In the genomic region with DNA sequence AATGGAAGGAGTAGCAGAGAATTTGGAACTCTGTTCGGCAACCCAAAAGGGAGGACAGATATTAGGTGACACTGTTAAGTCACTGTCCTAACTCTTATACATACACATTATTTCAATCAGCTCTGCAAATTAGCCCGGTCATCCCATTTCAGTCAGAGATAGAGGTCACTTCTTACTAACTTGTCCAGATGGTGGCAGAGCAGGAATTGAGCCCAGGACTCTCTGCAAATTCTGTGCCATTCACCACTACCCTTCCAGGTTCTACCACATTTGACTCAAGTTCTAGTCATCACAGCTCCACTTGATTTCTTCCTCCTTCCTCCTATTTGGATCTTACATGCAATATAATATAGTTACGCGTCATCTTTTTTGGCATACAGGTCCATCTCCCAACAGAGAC, we compare ENCODE assay signal across 15 cellular contexts. TPM values are rescaled to one million over a fixed set of nuclear protein-coding genes. Genes with fewer than 3 reads are reported as not detected.
DNase-seq lines count a peak whose midpoint lies in the region; TF ChIP-seq lines count a peak whose summit lies in the region.
"Had no signal": no experiment of that assay in that cellular context is flagged by ENCODE, and none has a peak within 500 bp of the region (broad histone marks: within the 10 kb centered on the region; RNA-seq: fewer than 3 reads in every experiment).

No MANE protein-coding gene starts in this region.

- H3K9me3 Mint-ChIP-seq in nephron progenitor cell, result no peaks in the 10 kb centered on the region
- H3K9me3 Mint-ChIP-seq: CD8-positive, alpha-beta T cell had no signal

- no peak overlapping the region for H3K4me3 Mint-ChIP-seq in nephron progenitor cell
- H3K4me3 Mint-ChIP-seq: CD8-positive, alpha-beta T cell; HFFc6 had no signal

- H3K9me3 ChIP-seq in liver (ENCODE audit: control insufficient read depth in 4 of 4, low read length in 3 of 4), result no peaks in the 10 kb centered on the region
- H3K9me3 ChIP-seq in ascending aorta, result no peaks in the 10 kb centered on the region
- H3K9me3 ChIP-seq: Caco-2, HAP-1 had no signal

- no peak overlapping the region for H3K9ac ChIP-seq in liver (ENCODE audit: low read depth in 1 of 2, low read length in 2 of 2)

- no peak overlapping the region for H3K27ac Mint-ChIP-seq in nephron progenitor cell
- H3K27ac Mint-ChIP-seq: CD8-positive, alpha-beta T cell; HFFc6 had no signal

- TF ChIP-seq CTCF in epithelial cell of proximal tubule (conservative IDR thresholded peaks at IDR 0.05; ENCODE audit: low read depth, low read length) (peak; percentile 15), liver (IDR thresholded peaks at IDR 0.05; ENCODE audit: low read depth, low read length, missing input control) (peak; percentile 12), ascending aorta (IDR thresholded peaks at IDR 0.05) (no peak), nephron progenitor cell (IDR thresholded peaks at IDR 0.05) (no peak)

- H3K27me3 ChIP-seq in liver (ENCODE audit: control insufficient read depth in 4 of 4, insufficient read depth in 4 of 4, low read length in 3 of 4) (no peaks in the 10 kb centered on the region), ascending aorta (no peaks in the 10 kb centered on the region)

- H3K4me3 ChIP-seq in epithelial cell of proximal tubule (ENCODE audit: low read depth, low read length), result no peak overlapping the region
- H3K4me3 ChIP-seq in liver (ENCODE audit: low read depth in 1 of 3, low read length in 3 of 3), result no peak overlapping the region
- H3K4me3 ChIP-seq in ascending aorta, result no peak overlapping the region
- H3K4me3 ChIP-seq: HAP-1 had no signal

- H3K36me3 ChIP-seq in liver (ENCODE audit: control insufficient read depth in 4 of 4, insufficient read depth in 3 of 4, low read depth in 1 of 4, low read length in 3 of 4) (no peaks in the 10 kb centered on the region), ascending aorta (no peaks in the 10 kb centered on the region)
- H3K36me3 ChIP-seq: HAP-1 had no signal

- DNase-seq in HT1080 (ENCODE audit: low read depth), result peak; percentile 13
- peak; percentile 8 for DNase-seq in M059J (ENCODE audit: low read depth)
- DNase-seq in epithelial cell of proximal tubule (ENCODE audit: low read depth), result no peak
- DNase-seq in ascending aorta (ENCODE audit: low spot score in 2 of 2), result no peak
- DNase-seq in stimulated activated CD4-positive, alpha-beta T cell treated with anti-CD3 and anti-CD28 coated beads, Interleukin-15, amount 100 ng/mL, for 24 hours, result no peak
- no peak for DNase-seq in nephron progenitor cell
- DNase-seq: C1 segment of cervical spinal cord; Caco-2; CD8-positive, alpha-beta T cell; DMS153; DND-41; GOT3; HFFc6 had no signal

- intact Hi-C loops in ascending aorta (cut with DNase I), result no loop called here

- H3K4me1 ChIP-seq in liver (ENCODE audit: control insufficient read depth in 4 of 4, insufficient read depth in 4 of 4, low read length in 3 of 4), result no peaks in the 10 kb centered on the region
- no peaks in the 10 kb centered on the region for H3K4me1 ChIP-seq in ascending aorta
- H3K4me1 ChIP-seq: Caco-2, HAP-1 had no signal

- peaks cover 12% of the 10 kb centered on the region for H3K27me3 Mint-ChIP-seq in nephron progenitor cell (ENCODE audit: low read depth, poor library complexity)

- H3K27ac ChIP-seq in liver (ENCODE audit: low read depth in 1 of 2, low read length in 2 of 2) (no peak overlapping the region), ascending aorta (no peak overlapping the region)

- H3K4me1 Mint-ChIP-seq in nephron progenitor cell, result no peaks in the 10 kb centered on the region

- no peaks in the 10 kb centered on the region for H3K36me3 Mint-ChIP-seq in nephron progenitor cell (ENCODE audit: low read depth)
- H3K36me3 Mint-ChIP-seq: CD8-positive, alpha-beta T cell had no signal

- TF ChIP-seq RAD21 in liver (IDR thresholded peaks at IDR 0.05), result peak; percentile 59 to 61

- WGBS in liver, result 71% methylated on average over 4 of the region's 4 CpGs

TF ChIP-seq in liver, 16 proteins besides CTCF, POLR2A, EP300 and RAD21:
- TF ChIP-seq, protein P1, sequence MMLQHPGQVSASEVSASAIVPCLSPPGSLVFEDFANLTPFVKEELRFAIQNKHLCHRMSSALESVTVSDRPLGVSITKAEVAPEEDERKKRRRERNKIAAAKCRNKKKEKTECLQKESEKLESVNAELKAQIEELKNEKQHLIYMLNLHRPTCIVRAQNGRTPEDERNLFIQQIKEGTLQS (IDR thresholded peaks at IDR 0.05), result no peak
- TF ChIP-seq FOXA2 (IDR thresholded peaks at IDR 0.05) (no peak), GABPA (IDR thresholded peaks at IDR 0.05 in 1 of 2, conservative IDR thresholded peaks at IDR 0.05 in 1 of 2) (no peak), HNF4A (conservative IDR thresholded peaks at IDR 0.05) (no peak), HNF4G (IDR thresholded peaks at IDR 0.05) (no peak), NR2F2 (IDR thresholded peaks at IDR 0.05) (no peak), JUND (IDR thresholded peaks at IDR 0.05) (no peak), YY1 (IDR thresholded peaks at IDR 0.05) (no peak), RXRA (IDR thresholded peaks at IDR 0.05) (no peak), EGR1 (IDR thresholded peaks at IDR 0.05; ENCODE audit: low read depth in 2 of 2) (no peak), FOXA1 (IDR thresholded peaks at IDR 0.05) (no peak), SP1 (IDR thresholded peaks at IDR 0.05) (no peak), TAF1 (conservative IDR thresholded peaks at IDR 0.05) (no peak)
- TF ChIP-seq, protein P2, sequence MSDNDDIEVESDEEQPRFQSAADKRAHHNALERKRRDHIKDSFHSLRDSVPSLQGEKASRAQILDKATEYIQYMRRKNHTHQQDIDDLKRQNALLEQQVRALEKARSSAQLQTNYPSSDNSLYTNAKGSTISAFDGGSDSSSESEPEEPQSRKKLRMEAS (IDR thresholded peaks at IDR 0.05), result no peak
- TF ChIP-seq, protein P3, sequence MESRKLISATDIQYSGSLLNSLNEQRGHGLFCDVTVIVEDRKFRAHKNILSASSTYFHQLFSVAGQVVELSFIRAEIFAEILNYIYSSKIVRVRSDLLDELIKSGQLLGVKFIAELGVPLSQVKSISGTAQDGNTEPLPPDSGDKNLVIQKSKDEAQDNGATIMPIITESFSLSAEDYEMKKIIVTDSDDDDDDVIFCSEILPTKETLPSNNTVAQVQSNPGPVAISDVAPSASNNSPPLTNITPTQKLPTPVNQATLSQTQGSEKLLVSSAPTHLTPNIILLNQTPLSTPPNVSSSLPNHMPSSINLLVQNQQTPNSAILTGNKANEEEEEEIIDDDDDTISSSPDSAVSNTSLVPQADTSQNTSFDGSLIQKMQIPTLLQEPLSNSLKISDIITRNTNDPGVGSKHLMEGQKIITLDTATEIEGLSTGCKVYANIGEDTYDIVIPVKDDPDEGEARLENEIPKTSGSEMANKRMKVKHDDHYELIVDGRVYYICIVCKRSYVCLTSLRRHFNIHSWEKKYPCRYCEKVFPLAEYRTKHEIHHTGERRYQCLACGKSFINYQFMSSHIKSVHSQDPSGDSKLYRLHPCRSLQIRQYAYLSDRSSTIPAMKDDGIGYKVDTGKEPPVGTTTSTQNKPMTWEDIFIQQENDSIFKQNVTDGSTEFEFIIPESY (IDR thresholded peaks at IDR 0.05), result no peak
- TF ChIP-seq, protein P4, sequence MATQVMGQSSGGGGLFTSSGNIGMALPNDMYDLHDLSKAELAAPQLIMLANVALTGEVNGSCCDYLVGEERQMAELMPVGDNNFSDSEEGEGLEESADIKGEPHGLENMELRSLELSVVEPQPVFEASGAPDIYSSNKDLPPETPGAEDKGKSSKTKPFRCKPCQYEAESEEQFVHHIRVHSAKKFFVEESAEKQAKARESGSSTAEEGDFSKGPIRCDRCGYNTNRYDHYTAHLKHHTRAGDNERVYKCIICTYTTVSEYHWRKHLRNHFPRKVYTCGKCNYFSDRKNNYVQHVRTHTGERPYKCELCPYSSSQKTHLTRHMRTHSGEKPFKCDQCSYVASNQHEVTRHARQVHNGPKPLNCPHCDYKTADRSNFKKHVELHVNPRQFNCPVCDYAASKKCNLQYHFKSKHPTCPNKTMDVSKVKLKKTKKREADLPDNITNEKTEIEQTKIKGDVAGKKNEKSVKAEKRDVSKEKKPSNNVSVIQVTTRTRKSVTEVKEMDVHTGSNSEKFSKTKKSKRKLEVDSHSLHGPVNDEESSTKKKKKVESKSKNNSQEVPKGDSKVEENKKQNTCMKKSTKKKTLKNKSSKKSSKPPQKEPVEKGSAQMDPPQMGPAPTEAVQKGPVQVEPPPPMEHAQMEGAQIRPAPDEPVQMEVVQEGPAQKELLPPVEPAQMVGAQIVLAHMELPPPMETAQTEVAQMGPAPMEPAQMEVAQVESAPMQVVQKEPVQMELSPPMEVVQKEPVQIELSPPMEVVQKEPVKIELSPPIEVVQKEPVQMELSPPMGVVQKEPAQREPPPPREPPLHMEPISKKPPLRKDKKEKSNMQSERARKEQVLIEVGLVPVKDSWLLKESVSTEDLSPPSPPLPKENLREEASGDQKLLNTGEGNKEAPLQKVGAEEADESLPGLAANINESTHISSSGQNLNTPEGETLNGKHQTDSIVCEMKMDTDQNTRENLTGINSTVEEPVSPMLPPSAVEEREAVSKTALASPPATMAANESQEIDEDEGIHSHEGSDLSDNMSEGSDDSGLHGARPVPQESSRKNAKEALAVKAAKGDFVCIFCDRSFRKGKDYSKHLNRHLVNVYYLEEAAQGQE (IDR thresholded peaks at IDR 0.05), result no peak

RNA-seq across cellular contexts. Expression of a gene that starts 35.9 kb away (rescaled TPM):
- 2.3 and 3.8 TPM in 2 replicates for total RNA-seq in HT1080 (2014; rRNA removed; shearing (Covaris generic))
- polyA plus RNA-seq in HT1080 (2015; cell fraction: cytosol; rRNA removed), result 5.4 and 6.8 TPM in 2 replicates
- polyA plus RNA-seq in HT1080 (2015; cell fraction: nucleus; rRNA removed), result 4.9 and 6.7 TPM in 2 replicates
- 5.1 and 8.9 TPM in 2 replicates for total RNA-seq in M059J (2014; rRNA removed; shearing (Covaris generic))
- total RNA-seq in epithelial cell of proximal tubule, result 1.7 and 2.3 TPM in 2 replicates
- 10 to 100 TPM; 15.4 to 25.1 TPM for total RNA-seq in liver
- 10 to 100 TPM; 25.6 to 30.2 TPM for polyA plus RNA-seq in liver
- total RNA-seq in ascending aorta, result not detected

Comparison
In these comparisons a context has a peak if more than half of its experiments do, and no peak if none do; other contexts are left out.
1. DNase-seq: peak in HT1080 (single experiment) and M059J (single experiment); none in epithelial cell of proximal tubule (single experiment), ascending aorta (0 of 2), stimulated activated CD4-positive, alpha-beta T cell treated with anti-CD3 and anti-CD28 coated beads, Interleukin-15, amount 100 ng/mL, for 24 hours (single experiment) and nephron progenitor cell (single experiment).
2. CTCF ChIP-seq: peak in epithelial cell of proximal tubule (single experiment) and liver (single experiment); none in ascending aorta (0 of 3) and nephron progenitor cell (single experiment).